Comparison of ENCODE assay signal across 17 cellular contexts in genomic region chr14:93957751-93958566, GRCh38. TPM values are rescaled to one million over a fixed set of nuclear protein-coding genes. Genes with fewer than 3 reads are reported as not detected.
A peak's percentile ranks its signal among the peaks of the same experiment; 100 is the strongest.
DNase-seq lines count a peak whose midpoint lies in the region; ATAC-seq, FAIRE-seq and TF ChIP-seq lines count a peak whose summit lies in the region.
"Had no signal": no experiment of that assay in that cellular context is flagged by ENCODE, and none has a peak within 500 bp of the region (broad histone marks: within the 10 kb centered on the region; RNA-seq: fewer than 3 reads in every experiment).

No MANE protein-coding gene starts in this region.

- H3K4me3 ChIP-seq in KMS-11 (IDR thresholded peaks at IDR 0.05; ENCODE audit: insufficient read depth, low read depth, low read length) (no peak overlapping the region), skeletal muscle tissue (ENCODE audit: low read length in 3 of 3) (peak overlapping the region in 2 of 3 donors; percentile 7 to 52)
- H3K4me3 ChIP-seq: dorsolateral prefrontal cortex had no signal

- H3K4me3 Mint-ChIP-seq in central memory CD8-positive, alpha-beta T cell = peak overlapping the region; percentile 88

- ATAC-seq in central memory CD8-positive, alpha-beta T cell (replicated peaks; ENCODE audit: extremely low read depth, poor library complexity, severe bottlenecking) = no peak
- ATAC-seq in HG02970 (IDR thresholded peaks at IDR 0.05; ENCODE audit: low FRiP score, unreplicated experiment) (no peak), HG03469 (IDR thresholded peaks at IDR 0.05; ENCODE audit: unreplicated experiment) (no peak)
- ATAC-seq: left lobe of liver had no signal

- H3K36me3 ChIP-seq in KMS-11 (ENCODE audit: insufficient read depth) (no peaks in the 10 kb centered on the region), skeletal muscle tissue (ENCODE audit: control insufficient read depth in 3 of 3, insufficient read depth in 3 of 3, low read length in 3 of 3) (peaks cover 55 to 87% (median 69%) of the 10 kb centered on the region in 3 donors)
- H3K36me3 ChIP-seq: WERI-Rb-1 had no signal

- H3K9me3 ChIP-seq in skeletal muscle tissue (ENCODE audit: control insufficient read depth in 3 of 3, low read length in 3 of 3) = no peaks in the 10 kb centered on the region

- peak; percentile 72 for DNase-seq in NK-92 treated with Interleukin-12 subunit alpha and Interleukin-12 subunit beta, amount 100 ng/mL, for 24 hours (lab: John Stamatoyannopoulos, UW)
- no peak for DNase-seq in NK-92 (lab: John Stamatoyannopoulos, UW; ENCODE audit: unreplicated experiment)
- no peak for DNase-seq in central memory CD8-positive, alpha-beta T cell (ENCODE audit: low spot score in 2 of 2)
- DNase-seq in urothelium cell line (ENCODE audit: low spot score) = no peak
- DNase-seq: DND-41; dorsolateral prefrontal cortex; occipital lobe; stimulated activated CD4-positive, alpha-beta T cell treated with anti-CD3 and anti-CD28 coated beads, Interleukin-1b, Interleukin-23, amount 100 ng/mL, for 48 hours had no signal

- H3K9ac ChIP-seq in KMS-11 (no peak overlapping the region; the same call in 1 of the 2 replicates), skeletal muscle tissue (ENCODE audit: low read depth in 1 of 3, low read length in 3 of 3) (peak overlapping the region; percentile 27 to 75 (median 65))

- H3K4me1 ChIP-seq in KMS-11 (ENCODE audit: low read depth, poor library complexity, severe bottlenecking) (peaks cover 79% of the 10 kb centered on the region), skeletal muscle tissue (ENCODE audit: control insufficient read depth in 3 of 3, insufficient read depth in 3 of 3, low read length in 3 of 3) (peaks cover 90 to 95% (median 92%) of the 10 kb centered on the region in 3 donors)

- TF ChIP-seq CTCF in KMS-11 (conservative IDR thresholded peaks at IDR 0.05; ENCODE audit: low read depth, low read length) = no peak

- H3K9me3 Mint-ChIP-seq in central memory CD8-positive, alpha-beta T cell = no peaks in the 10 kb centered on the region

- H4K20me1 ChIP-seq in KMS-11 (ENCODE audit: insufficient read depth) = no peaks in the 10 kb centered on the region

- H2AFZ ChIP-seq in KMS-11 (ENCODE audit: low read depth) = no peak overlapping the region

- peaks cover 37% of the 10 kb centered on the region for H3K36me3 Mint-ChIP-seq in central memory CD8-positive, alpha-beta T cell (ENCODE audit: insufficient read depth)

- no peaks in the 10 kb centered on the region for H3K27me3 Mint-ChIP-seq in central memory CD8-positive, alpha-beta T cell

- H3K27me3 ChIP-seq in KMS-11 (ENCODE audit: insufficient read depth, low read depth) = no peaks in the 10 kb centered on the region
- H3K27me3 ChIP-seq in skeletal muscle tissue (ENCODE audit: control insufficient read depth in 3 of 3, insufficient read depth in 3 of 3, low read length in 3 of 3) = no peaks in the 10 kb centered on the region
- H3K27me3 ChIP-seq: dorsolateral prefrontal cortex had no signal

- FAIRE-seq in urothelium cell line (lab: Jason Lieb, UNC) = no peak

- peaks cover 94% of the 10 kb centered on the region for H3K4me1 Mint-ChIP-seq in central memory CD8-positive, alpha-beta T cell

- peak overlapping the region; percentile 98 for H3K4me2 ChIP-seq in KMS-11

- H3K27ac ChIP-seq in KMS-11 (peak overlapping the region; percentile 82; the same call in 1 of the 2 replicates), skeletal muscle tissue (ENCODE audit: low read depth, low read length) (peak overlapping the region; percentile 73)
- H3K27ac ChIP-seq: 22Rv1, dorsolateral prefrontal cortex, WERI-Rb-1 had no signal

- H3K27ac Mint-ChIP-seq in central memory CD8-positive, alpha-beta T cell (ENCODE audit: low read depth) = peak overlapping the region; percentile 93

- H3K79me2 ChIP-seq in KMS-11 (ENCODE audit: insufficient read depth, low read depth) = no peaks in the 10 kb centered on the region

RNA-seq across cellular contexts. Expression of gene ASB2, which starts 18.4 kb away (rescaled TPM):
- 16.2 TPM for total RNA-seq in skeletal muscle tissue
- total RNA-seq: NCI-H460, occipital lobe had no signal

RNA-seq across cellular contexts. Expression of gene FAM181A, which starts 30.8 kb away (rescaled TPM):
- total RNA-seq in skeletal muscle tissue = not detected
- total RNA-seq: glomerular endothelial cell, left lobe of liver, NCI-H460 had no signal

RNA-seq across cellular contexts. Expression of gene CCDC197, which starts 39.1 kb away (rescaled TPM):
- not detected for total RNA-seq in skeletal muscle tissue
- total RNA-seq: glomerular endothelial cell, left lobe of liver, NCI-H460, occipital lobe had no signal
